In the genomic region with DNA sequence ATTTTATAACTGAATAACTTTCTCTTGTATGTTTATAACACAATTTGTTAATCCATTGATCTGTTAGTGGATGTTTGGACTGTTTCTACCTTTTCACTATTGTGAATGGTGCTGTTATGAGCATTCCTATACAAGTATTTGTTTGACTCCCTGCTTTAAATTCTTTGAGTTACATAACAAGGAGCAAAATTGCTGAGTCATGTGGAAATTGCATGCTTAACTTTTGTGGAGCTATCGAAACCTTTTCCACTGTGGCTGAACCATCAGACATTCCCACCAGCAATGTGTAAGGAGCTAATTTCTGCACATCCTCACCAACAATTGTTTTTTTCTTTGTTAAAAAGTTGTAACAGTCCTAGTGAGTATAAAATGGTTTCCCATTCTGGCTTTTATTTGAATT, we compare ENCODE assay signal across 1 cellular context.
A peak's percentile ranks its signal among the peaks of the same experiment; 100 is the strongest.
TF ChIP-seq lines count a peak whose summit lies in the region.

No MANE protein-coding gene starts in this region.

TF ChIP-seq in H1, 55 proteins besides CTCF, POLR2A, EP300 and RAD21:
- TF ChIP-seq MAFK (IDR thresholded peaks at IDR 0.05; ENCODE audit: low read depth, low read length) (peak; percentile 93), BACH1 (IDR thresholded peaks at IDR 0.05; ENCODE audit: low read length) (peak; percentile 82), GABPA (IDR thresholded peaks at IDR 0.05; ENCODE audit: borderline replicate concordance, insufficient read depth, low read length) (no peak)
